Comparison of ENCODE assay signal across 8 cellular contexts in the genomic region with DNA sequence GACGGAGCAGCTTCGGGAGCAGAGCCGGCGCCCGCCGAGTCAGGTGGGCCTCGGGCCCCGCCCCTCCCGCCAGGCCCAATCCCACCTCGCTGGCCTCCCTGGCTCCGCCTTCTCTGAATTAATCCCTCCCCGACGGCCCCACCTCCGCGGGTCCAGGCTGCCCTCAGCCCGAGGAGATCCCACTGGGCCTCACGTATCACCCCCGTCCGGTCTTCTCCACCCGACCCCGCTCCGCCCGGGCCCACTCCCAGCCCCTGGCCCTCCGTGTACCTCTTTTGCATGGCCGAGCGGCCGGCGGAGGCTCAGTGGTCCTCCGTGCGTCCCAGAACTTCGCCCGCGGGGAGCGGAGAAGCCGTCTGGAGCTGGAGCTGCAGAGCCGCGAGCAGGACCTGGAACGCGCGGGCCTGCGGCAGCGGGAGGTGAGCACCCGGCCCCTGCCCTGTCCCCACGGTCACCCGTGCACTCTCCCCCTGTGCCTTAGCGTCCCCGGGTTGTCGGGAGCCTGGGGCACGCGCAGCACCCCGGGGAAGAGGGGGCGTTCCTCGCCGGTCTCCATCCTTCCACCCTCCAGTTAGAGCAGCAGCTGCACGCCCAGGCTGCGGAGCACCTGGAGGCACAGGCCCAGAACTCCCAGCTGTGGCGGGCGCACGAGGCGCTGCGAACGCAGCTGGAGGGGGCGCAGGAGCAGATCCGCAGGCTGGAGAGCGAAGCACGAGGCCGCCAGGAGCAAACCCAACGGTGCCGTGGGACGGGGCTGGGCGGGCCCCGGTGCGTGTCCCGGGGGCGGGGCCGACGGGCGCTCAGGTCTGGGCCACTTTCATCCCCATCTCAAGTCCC. TPM values are rescaled to one million over a fixed set of nuclear protein-coding genes. Genes with fewer than 3 reads are reported as not detected.
DNase-seq lines count a peak whose midpoint lies in the region; ATAC-seq, FAIRE-seq and TF ChIP-seq lines count a peak whose summit lies in the region.

No MANE protein-coding gene starts in this region.

- H3K4me1 ChIP-seq in adipocyte (ENCODE audit: control insufficient read depth, insufficient read depth, low read length), result peaks cover 44% of the 10 kb centered on the region

- H3K4me3 ChIP-seq in adipocyte (ENCODE audit: low read length) (peak overlapping the region; percentile 59), retinal pigment epithelial cell (ENCODE audit: low read length) (peak overlapping the region; percentile 42)

- peak overlapping the region; percentile 99 for H3K27ac ChIP-seq in RWPE1

- H3K27me3 ChIP-seq in adipocyte (replicated peaks; ENCODE audit: control insufficient read depth, insufficient read depth, low read length), result no peaks in the 10 kb centered on the region

- peak overlapping the region; percentile 34 for H3K9ac ChIP-seq in adipocyte (ENCODE audit: low read length)

- TF ChIP-seq CTCF in RWPE1 (conservative IDR thresholded peaks at IDR 0.05; ENCODE audit: low read depth) (no peak), retinal pigment epithelial cell (conservative IDR thresholded peaks at IDR 0.05; ENCODE audit: low read depth, low read length) (no peak)

- POLR2A ChIA-PET in RWPE1 (lab: Yijun Ruan, JAX; ENCODE audit: low non-redundant PET), result interaction anchor here (0.9 kb wide), 1 partner anchor 11 kb away, joined by 3 read pairs; a partner anchor contains a TSS

- no peaks in the 10 kb centered on the region for H3K9me3 ChIP-seq in adipocyte (ENCODE audit: control insufficient read depth, low read length)

- peak; percentile 26 for ATAC-seq in HG03108 (IDR thresholded peaks at IDR 0.05; ENCODE audit: unreplicated experiment)
- ATAC-seq in left ventricle myocardium superior, result peak; percentile 59
- no peak for ATAC-seq in GM21515 (IDR thresholded peaks at IDR 0.05; ENCODE audit: unreplicated experiment)

- peaks cover 3% of the 10 kb centered on the region for H3K36me3 ChIP-seq in adipocyte (ENCODE audit: control insufficient read depth, insufficient read depth, low read length, severe bottlenecking)

- no peak for FAIRE-seq in urothelium cell line (lab: Jason Lieb, UNC)

- intact Hi-C loops in left ventricle myocardium superior (cut with micrococcal nuclease), result no loop called here

- CTCF ChIA-PET in RWPE1 (lab: Yijun Ruan, JAX), result no interaction called here

- DNase-seq in DMS153 treated with DMSO at 0.1 percent for 48 hours (lab: John Stamatoyannopoulos, UW; ENCODE audit: unreplicated experiment) (peak; percentile 83), RWPE1 (ENCODE audit: low spot score) (no peak), adipocyte (ENCODE audit: low read depth) (peak; percentile 58), left ventricle myocardium superior (peak; percentile 91), retinal pigment epithelial cell (ENCODE audit: low read depth) (peak; percentile 43), urothelium cell line (ENCODE audit: low spot score) (no peak)

RNA-seq across cellular contexts. Expression of a gene that starts 2.2 kb away (rescaled TPM):
- 401 TPM for total RNA-seq in left ventricle myocardium superior

RNA-seq across cellular contexts. Expression of a gene that starts 2.8 kb away (rescaled TPM):
- 31.0 TPM for total RNA-seq in left ventricle myocardium superior

RNA-seq across cellular contexts. Expression of a gene that starts 11.8 kb away (rescaled TPM):
- total RNA-seq in left ventricle myocardium superior, result 321 TPM

RNA-seq across cellular contexts. Expression of a gene that starts 11.8 kb away (rescaled TPM):
- 266 TPM for total RNA-seq in left ventricle myocardium superior

RNA-seq across cellular contexts. Expression of a gene that starts 12.1 kb away (rescaled TPM):
- 40.5 TPM for total RNA-seq in left ventricle myocardium superior

Comparison
In these comparisons a context has a peak if more than half of its experiments do, and no peak if none do; other contexts are left out.
1. DNase-seq: peak in DMS153 treated with DMSO at 0.1 percent for 48 hours (single experiment), adipocyte (single experiment), left ventricle myocardium superior (single experiment) and retinal pigment epithelial cell (single experiment); none in RWPE1 (single experiment) and urothelium cell line (single experiment).